In the genomic region with DNA sequence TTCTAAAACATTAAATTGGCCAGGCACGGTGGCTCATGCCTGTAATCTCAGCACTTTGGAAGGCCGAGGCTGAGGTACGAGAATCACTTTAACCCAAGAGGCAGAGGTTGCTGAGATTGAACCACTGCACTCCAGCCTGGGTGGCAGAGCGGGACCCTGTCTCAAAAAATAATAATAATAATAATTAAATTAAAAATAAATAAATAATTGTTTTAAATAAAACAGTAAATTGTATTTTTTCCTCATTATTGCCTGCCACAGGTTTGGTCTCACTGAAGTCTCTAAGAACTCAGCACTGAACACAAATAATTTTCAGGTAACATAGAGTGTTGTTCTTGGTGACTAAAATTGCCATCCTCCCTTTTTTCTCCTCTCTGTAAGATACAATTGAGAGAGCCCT, we compare ENCODE assay signal across 25 cellular contexts.
"Had no signal": no experiment of that assay in that cellular context is flagged by ENCODE, and none has a peak within 500 bp of the region (broad histone marks: within the 10 kb centered on the region; RNA-seq: fewer than 3 reads in every experiment).

No MANE protein-coding gene starts in this region.

- H3K27me3 ChIP-seq: gastrocnemius medialis, neural progenitor cell, ovary, sigmoid colon, thyroid gland had no signal

- H3K36me3 ChIP-seq: gastrocnemius medialis, neural progenitor cell, ovary, sigmoid colon, thyroid gland had no signal

- H3K27me3 Mint-ChIP-seq: effector memory CD8-positive, alpha-beta T cell; memory B cell; naive B cell; natural killer cell treated with Interleukin-12 subunit alpha and Interleukin-12 subunit beta and Interleukin-15 and Interleukin-18, amount 100 ng/mL, for 72 hours; stimulated activated naive CD8-positive, alpha-beta T cell treated with anti-CD3 and anti-CD28 coated beads, Interleukin-15, amount 100 ng/mL, for 72 hours had no signal

- H3K27ac ChIP-seq: gastrocnemius medialis, neural progenitor cell, ovary, psoas muscle, sigmoid colon, skin epidermis, thyroid gland had no signal

- H3K4me3 ChIP-seq: gastrocnemius medialis, lung, mucosa of descending colon, neural progenitor cell, ovary, psoas muscle, sigmoid colon, skin epidermis, thyroid gland had no signal

- H3K4me2 ChIP-seq: neural progenitor cell had no signal

- H3K4me1 ChIP-seq: neural progenitor cell, thyroid gland had no signal

- H3K9ac ChIP-seq: neural progenitor cell had no signal

- H3K4me1 Mint-ChIP-seq: memory B cell; naive B cell; stimulated activated naive CD8-positive, alpha-beta T cell treated with anti-CD3 and anti-CD28 coated beads, Interleukin-15, amount 100 ng/mL, for 72 hours had no signal

- H3K4me3 Mint-ChIP-seq: effector memory CD8-positive, alpha-beta T cell; memory B cell; naive B cell; natural killer cell treated with Interleukin-12 subunit alpha and Interleukin-12 subunit beta and Interleukin-15 and Interleukin-18, amount 100 ng/mL, for 72 hours; neural progenitor cell; stimulated activated naive CD8-positive, alpha-beta T cell treated with anti-CD3 and anti-CD28 coated beads, Interleukin-15, amount 100 ng/mL, for 72 hours had no signal

- H3K27ac Mint-ChIP-seq: effector memory CD8-positive, alpha-beta T cell; memory B cell; naive B cell; natural killer cell treated with Interleukin-12 subunit alpha and Interleukin-12 subunit beta and Interleukin-15 and Interleukin-18, amount 100 ng/mL, for 72 hours; neural progenitor cell; stimulated activated naive CD8-positive, alpha-beta T cell treated with anti-CD3 and anti-CD28 coated beads, Interleukin-15, amount 100 ng/mL, for 72 hours had no signal

- H3K36me3 Mint-ChIP-seq: memory B cell; naive B cell; natural killer cell treated with Interleukin-12 subunit alpha and Interleukin-12 subunit beta and Interleukin-15 and Interleukin-18, amount 100 ng/mL, for 72 hours; neural progenitor cell had no signal

- H2AFZ ChIP-seq: neural progenitor cell had no signal

- ATAC-seq: effector memory CD8-positive, alpha-beta T cell; esophagus mucosa; gastrocnemius medialis; left lobe of liver; mucosa of descending colon; natural killer cell treated with Interleukin-12 subunit alpha and Interleukin-12 subunit beta and Interleukin-15 and Interleukin-18, amount 100 ng/mL, for 72 hours; psoas muscle; right cardiac atrium; stimulated activated naive CD8-positive, alpha-beta T cell treated with anti-CD3 and anti-CD28 coated beads, Interleukin-15, amount 100 ng/mL, for 72 hours had no signal

- DNase-seq: cortex of kidney; effector memory CD8-positive, alpha-beta T cell; foreskin fibroblast; gastrocnemius medialis; head of caudate nucleus; mucosa of descending colon; naive B cell; ovary; posterior cingulate gyrus; psoas muscle; right cardiac atrium; sigmoid colon; stimulated activated CD4-positive, alpha-beta T cell treated with anti-CD3 and anti-CD28 coated beads, Interleukin-15, amount 100 ng/mL, for 24 hours; stimulated activated CD4-positive, alpha-beta T cell treated with anti-CD3 and anti-CD28 coated beads, Interleukin-2, amount 100 ng/mL, for 48 hours; stimulated activated naive CD4-positive, alpha-beta T cell; stimulated activated naive CD8-positive, alpha-beta T cell treated with anti-CD3 and anti-CD28 coated beads, Interleukin-15, amount 100 ng/mL, for 72 hours; thyroid gland; trophoblast cell had no signal

- H3K9me3 Mint-ChIP-seq: effector memory CD8-positive, alpha-beta T cell; memory B cell; naive B cell; natural killer cell treated with Interleukin-12 subunit alpha and Interleukin-12 subunit beta and Interleukin-15 and Interleukin-18, amount 100 ng/mL, for 72 hours; neural progenitor cell; stimulated activated naive CD8-positive, alpha-beta T cell treated with anti-CD3 and anti-CD28 coated beads, Interleukin-15, amount 100 ng/mL, for 72 hours had no signal

- H3K9me3 ChIP-seq: gastrocnemius medialis, mucosa of descending colon, ovary, psoas muscle, sigmoid colon, thyroid gland had no signal
